10 cellular contexts compared by ENCODE assay signal in genomic region chr12:69966409-69966808, GRCh38.
DNase-seq lines count a peak whose midpoint lies in the region; ATAC-seq and TF ChIP-seq lines count a peak whose summit lies in the region.
"Had no signal": no experiment of that assay in that cellular context is flagged by ENCODE, and none has a peak within 500 bp of the region (broad histone marks: within the 10 kb centered on the region; RNA-seq: fewer than 3 reads in every experiment).

No MANE protein-coding gene starts in this region.

- H3K4me1 Mint-ChIP-seq in stimulated activated effector memory CD8-positive, alpha-beta T cell treated with anti-CD3 and anti-CD28 coated beads, Interleukin-12 subunit alpha, Interleukin-12 subunit beta, amount 100 ng/mL, for 72 hours: no peaks in the 10 kb centered on the region
- no peaks in the 10 kb centered on the region for H3K4me1 Mint-ChIP-seq in CD4-positive, alpha-beta T cell (ENCODE audit: low read depth)

- no peaks in the 10 kb centered on the region for H3K36me3 ChIP-seq in DOHH2 (ENCODE audit: control insufficient read depth, low read length)

- no peak for ATAC-seq in HG03457 (IDR thresholded peaks at IDR 0.05; ENCODE audit: unreplicated experiment)
- no peak for ATAC-seq in stimulated activated effector memory CD8-positive, alpha-beta T cell treated with anti-CD3 and anti-CD28 coated beads, Interleukin-12 subunit alpha, Interleukin-12 subunit beta, amount 100 ng/mL, for 72 hours
- ATAC-seq in CD4-positive, alpha-beta T cell (ENCODE audit: poor library complexity): no peak

- no peaks in the 10 kb centered on the region for H3K9me3 ChIP-seq in DOHH2 (ENCODE audit: control insufficient read depth, insufficient read depth, low read length)
- no peaks in the 10 kb centered on the region for H3K9me3 ChIP-seq in CD4-positive, alpha-beta T cell (ENCODE audit: control insufficient read depth, low read length)

- no peaks in the 10 kb centered on the region for H3K27me3 ChIP-seq in DOHH2 (ENCODE audit: control insufficient read depth, low read length)
- no peaks in the 10 kb centered on the region for H3K27me3 ChIP-seq in CD4-positive, alpha-beta T cell (ENCODE audit: control insufficient read depth, insufficient read depth, low read length)

- H3K27me3 Mint-ChIP-seq in CD4-positive, alpha-beta T cell: peaks cover 2% of the 10 kb centered on the region

- no peaks in the 10 kb centered on the region for H3K9me3 Mint-ChIP-seq in stimulated activated effector memory CD8-positive, alpha-beta T cell treated with anti-CD3 and anti-CD28 coated beads, Interleukin-12 subunit alpha, Interleukin-12 subunit beta, amount 100 ng/mL, for 72 hours
- no peaks in the 10 kb centered on the region for H3K9me3 Mint-ChIP-seq in CD4-positive, alpha-beta T cell
- H3K9me3 Mint-ChIP-seq: stimulated activated naive CD8-positive, alpha-beta T cell treated with anti-CD3 and anti-CD28 coated beads, Interleukin-15, Interleukin-2, amounts not matched to agents 100 ng/mL and 50 ng/mL, for 24 hours had no signal

- CTCF ChIA-PET in RWPE1 (lab: Yijun Ruan, JAX): interaction anchor here (0.6 kb wide), 2 partner anchors 223 to 253 kb away, joined by 3 to 5 read pairs; no protein-coding TSS in a partner anchor
- CTCF ChIA-PET in CD4-positive, alpha-beta T cell (lab: Charles Lee): no interaction called here

- no peak overlapping the region for H3K27ac Mint-ChIP-seq in stimulated activated effector memory CD8-positive, alpha-beta T cell treated with anti-CD3 and anti-CD28 coated beads, Interleukin-12 subunit alpha, Interleukin-12 subunit beta, amount 100 ng/mL, for 72 hours
- H3K27ac Mint-ChIP-seq in CD4-positive, alpha-beta T cell: no peak overlapping the region
- H3K27ac Mint-ChIP-seq: stimulated activated naive CD8-positive, alpha-beta T cell treated with anti-CD3 and anti-CD28 coated beads, Interleukin-15, Interleukin-2, amounts not matched to agents 100 ng/mL and 50 ng/mL, for 24 hours had no signal

- intact Hi-C loops in CD4-positive, alpha-beta T cell (cut with DNase I, micrococcal nuclease): no loop called here

- POLR2A ChIA-PET in RWPE1 (lab: Yijun Ruan, JAX; ENCODE audit: low non-redundant PET): no interaction called here
- POLR2A ChIA-PET in CD4-positive, alpha-beta T cell (lab: Charles Lee): no interaction called here

- H3K4me3 Mint-ChIP-seq in stimulated activated effector memory CD8-positive, alpha-beta T cell treated with anti-CD3 and anti-CD28 coated beads, Interleukin-12 subunit alpha, Interleukin-12 subunit beta, amount 100 ng/mL, for 72 hours: no peak overlapping the region
- H3K4me3 Mint-ChIP-seq in CD4-positive, alpha-beta T cell: no peak overlapping the region
- H3K4me3 Mint-ChIP-seq: stimulated activated naive CD8-positive, alpha-beta T cell treated with anti-CD3 and anti-CD28 coated beads, Interleukin-15, Interleukin-2, amounts not matched to agents 100 ng/mL and 50 ng/mL, for 24 hours had no signal

- no peaks in the 10 kb centered on the region for H4K20me1 ChIP-seq in DOHH2 (ENCODE audit: control insufficient read depth, insufficient read depth, low read depth, low read length)

- H3K4me3 ChIP-seq in DOHH2 (ENCODE audit: low read length): no peak overlapping the region

- peak; percentile 83 for DNase-seq in RWPE1 (ENCODE audit: low spot score)
- DNase-seq in fibroblast of peridontal ligament (ENCODE audit: extremely low read depth): peak; percentile 39
- DNase-seq in occipital lobe (lab: John Stamatoyannopoulos, UW): peak; percentile 58
- no peak for DNase-seq in stimulated activated effector memory CD8-positive, alpha-beta T cell treated with anti-CD3 and anti-CD28 coated beads, Interleukin-12 subunit alpha, Interleukin-12 subunit beta, amount 100 ng/mL, for 72 hours (ENCODE audit: low spot score in 2 of 2)
- no peak for DNase-seq in epidermal melanocyte (ENCODE audit: insufficient read length, low spot score)
- DNase-seq in CD4-positive, alpha-beta T cell: no peak
- DNase-seq: COR-L47 had no signal

- no peaks in the 10 kb centered on the region for H3K36me3 Mint-ChIP-seq in stimulated activated effector memory CD8-positive, alpha-beta T cell treated with anti-CD3 and anti-CD28 coated beads, Interleukin-12 subunit alpha, Interleukin-12 subunit beta, amount 100 ng/mL, for 72 hours
- no peaks in the 10 kb centered on the region for H3K36me3 Mint-ChIP-seq in CD4-positive, alpha-beta T cell (ENCODE audit: low read depth)

- H3K27ac ChIP-seq in DOHH2 (ENCODE audit: low read depth, low read length) (no peak overlapping the region), RWPE1 (peak overlapping the region; percentile 71)
- no peak overlapping the region for H3K27ac ChIP-seq in CD4-positive, alpha-beta T cell (ENCODE audit: low read depth, low read length)

- no peaks in the 10 kb centered on the region for H3K79me2 ChIP-seq in DOHH2 (ENCODE audit: control insufficient read depth, low read length)

- H3K4me1 ChIP-seq in DOHH2 (ENCODE audit: control insufficient read depth, low read length): peaks cover 19% of the 10 kb centered on the region

- no peaks in the 10 kb centered on the region for H3K9me2 ChIP-seq in DOHH2 (replicated peaks; ENCODE audit: control insufficient read depth, low read length)

- H3F3A ChIP-seq in DOHH2 (ENCODE audit: control insufficient read depth, insufficient read depth): no peaks in the 10 kb centered on the region

- TF ChIP-seq CTCF in DOHH2 (IDR thresholded peaks at IDR 0.05; ENCODE audit: low read depth, low read length, poor library complexity, severe bottlenecking): no peak
- TF ChIP-seq CTCF in RWPE1 (conservative IDR thresholded peaks at IDR 0.05; ENCODE audit: low read depth): no peak
- TF ChIP-seq CTCF in CD4-positive, alpha-beta T cell (IDR thresholded peaks at IDR 0.05): no peak

- peak overlapping the region; percentile 45 for H3K4me2 ChIP-seq in DOHH2 (ENCODE audit: low read length)

Comparison
In these comparisons a context has a peak if more than half of its experiments do, and no peak if none do; other contexts are left out.
1. DNase-seq: peak in RWPE1 (single experiment), fibroblast of peridontal ligament (single experiment) and occipital lobe (single experiment); none in stimulated activated effector memory CD8-positive, alpha-beta T cell treated with anti-CD3 and anti-CD28 coated beads, Interleukin-12 subunit alpha, Interleukin-12 subunit beta, amount 100 ng/mL, for 72 hours (0 of 2), epidermal melanocyte (single experiment) and CD4-positive, alpha-beta T cell (0 of 10).